9 cellular contexts compared by ENCODE assay signal in the genomic region with DNA sequence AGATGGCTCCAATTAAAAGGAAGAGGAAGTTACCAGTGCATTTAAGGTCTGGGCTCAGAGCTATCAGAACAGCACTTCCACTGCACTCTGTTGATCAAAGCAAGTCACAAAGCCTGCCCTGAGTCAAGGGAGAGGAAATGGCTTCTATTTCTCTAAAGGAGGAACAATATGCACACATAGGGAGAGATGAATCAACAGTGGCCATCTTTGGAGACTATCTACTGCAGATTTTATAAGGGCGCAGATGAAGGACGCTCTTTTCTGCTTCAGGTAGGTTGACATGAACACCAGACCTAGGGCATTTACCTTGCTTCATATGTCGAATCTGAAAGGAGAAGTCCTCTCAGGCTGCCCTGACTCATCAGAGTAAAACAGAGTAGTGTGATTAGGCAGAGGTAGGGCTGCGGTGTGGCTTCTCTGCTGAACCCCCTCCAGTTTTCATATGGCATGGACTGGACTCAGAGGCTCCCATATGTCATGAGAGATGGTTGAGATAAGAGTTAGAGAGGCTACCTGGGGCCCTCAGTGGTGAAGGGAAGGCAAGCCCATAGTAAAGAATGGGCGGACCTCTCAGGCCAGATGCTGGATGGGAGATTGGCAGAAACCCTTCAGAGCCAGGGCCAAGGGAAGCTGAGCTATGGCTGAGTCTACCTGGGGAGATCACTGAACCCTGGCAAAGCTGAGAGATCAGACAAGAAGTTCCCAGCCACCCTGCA.
DNase-seq lines count a peak whose midpoint lies in the region; ATAC-seq, FAIRE-seq and TF ChIP-seq lines count a peak whose summit lies in the region.
"Had no signal": no experiment of that assay in that cellular context is flagged by ENCODE, and none has a peak within 500 bp of the region (broad histone marks: within the 10 kb centered on the region; RNA-seq: fewer than 3 reads in every experiment).

No MANE protein-coding gene starts in this region.

- H3K27me3 ChIP-seq in small intestine (ENCODE audit: control insufficient read depth in 2 of 2, insufficient read depth in 2 of 2, low read length in 2 of 2), result no peaks in the 10 kb centered on the region
- no peaks in the 10 kb centered on the region for H3K27me3 ChIP-seq in breast epithelium

- H3K27ac Mint-ChIP-seq in activated CD8-positive, alpha-beta memory T cell treated with anti-CD3 and anti-CD28 coated beads, Interleukin-2, amount 10 ng/mL, durations not matched to agents 7 days and 5 days, result peak overlapping the region; percentile 84

- 81 to 89% (median 82%) methylated on average over 5 of the region's 5 CpGs for WGBS in small intestine, 3 donors

- peaks cover 9% of the 10 kb centered on the region for H3K36me3 Mint-ChIP-seq in activated CD8-positive, alpha-beta memory T cell treated with anti-CD3 and anti-CD28 coated beads, Interleukin-2, amount 10 ng/mL, durations not matched to agents 7 days and 5 days

- H3K27ac ChIP-seq in small intestine (ENCODE audit: low read depth in 1 of 2, low read length in 1 of 2) (peak overlapping the region; percentile 33 to 72), breast epithelium (peak overlapping the region in 1 of 2 donors; percentile 31)

- TF ChIP-seq POLR2A in breast epithelium (IDR thresholded peaks at IDR 0.05), result no peak

- intact Hi-C loops in breast epithelium (cut with DNase I; ENCODE audit: low total_unique reads), result no loop called here

- no peaks in the 10 kb centered on the region for H3K9me3 Mint-ChIP-seq in activated CD8-positive, alpha-beta memory T cell treated with anti-CD3 and anti-CD28 coated beads, Interleukin-2, amount 10 ng/mL, durations not matched to agents 7 days and 5 days (ENCODE audit: low read depth)

- no peaks in the 10 kb centered on the region for H3K36me3 ChIP-seq in small intestine (ENCODE audit: control insufficient read depth in 2 of 2, insufficient read depth in 2 of 2, low read length in 2 of 2)
- H3K36me3 ChIP-seq in breast epithelium, result no peaks in the 10 kb centered on the region

- no peak for TF ChIP-seq CTCF in breast epithelium (IDR thresholded peaks at IDR 0.05)

- H3K4me1 ChIP-seq in small intestine (ENCODE audit: control insufficient read depth in 2 of 2, insufficient read depth in 1 of 2, low read depth in 1 of 2, low read length in 1 of 2) (peaks cover 8 to 10% of the 10 kb centered on the region in 2 donors), breast epithelium (peaks cover 3 to 11% of the 10 kb centered on the region in 2 donors)

- H3K4me3 Mint-ChIP-seq in activated CD8-positive, alpha-beta memory T cell treated with anti-CD3 and anti-CD28 coated beads, Interleukin-2, amount 10 ng/mL, durations not matched to agents 7 days and 5 days, result peak overlapping the region; percentile 46

- H3K9me3 ChIP-seq in small intestine (ENCODE audit: control insufficient read depth, low read depth) (no peaks in the 10 kb centered on the region), breast epithelium (no peaks in the 10 kb centered on the region)

- H3K4me1 Mint-ChIP-seq in activated CD8-positive, alpha-beta memory T cell treated with anti-CD3 and anti-CD28 coated beads, Interleukin-2, amount 10 ng/mL, durations not matched to agents 7 days and 5 days, result peaks cover 78% of the 10 kb centered on the region

- no peak overlapping the region for H3K4me3 ChIP-seq in small intestine (ENCODE audit: low read depth in 1 of 2, low read length in 2 of 2)
- no peak overlapping the region for H3K4me3 ChIP-seq in breast epithelium
- H3K4me3 ChIP-seq: lung had no signal

- peak; percentile 5 to 13 for DNase-seq in AML-193 (lab: John Stamatoyannopoulos, UW)
- peak; percentile 62 for DNase-seq in activated CD8-positive, alpha-beta memory T cell treated with anti-CD3 and anti-CD28 coated beads, Interleukin-2, amount 10 ng/mL, durations not matched to agents 7 days and 5 days
- DNase-seq in small intestine, result peak; percentile 31
- DNase-seq in frontal cortex (ENCODE audit: low spot score in 2 of 2), result no peak
- no peak for DNase-seq in breast epithelium (ENCODE audit: low spot score in 2 of 2)
- no peak for DNase-seq in OCI-M2 (lab: John Stamatoyannopoulos, UW; ENCODE audit: unreplicated experiment)

- ATAC-seq in GM19452 (IDR thresholded peaks at IDR 0.05; ENCODE audit: unreplicated experiment), result peak; percentile 76
- peak; percentile 70 for ATAC-seq in HG03460 (IDR thresholded peaks at IDR 0.05; ENCODE audit: unreplicated experiment)
- ATAC-seq in activated CD8-positive, alpha-beta memory T cell treated with anti-CD3 and anti-CD28 coated beads, Interleukin-2, amount 10 ng/mL, durations not matched to agents 7 days and 5 days, result peak; percentile 57

- CTCF ChIA-PET in activated CD8-positive, alpha-beta memory T cell treated with anti-CD3 and anti-CD28 coated beads, Interleukin-2, amount 10 ng/mL, durations not matched to agents 7 days and 5 days (lab: Charles Lee), result interaction anchor here (0.7 to 1.4 kb wide), 8 partner anchors 15 to 127 kb away, joined by 3 to 7 read pairs (median 3); partner anchors contain the start of gene NEMF

- no peaks in the 10 kb centered on the region for H3K27me3 Mint-ChIP-seq in activated CD8-positive, alpha-beta memory T cell treated with anti-CD3 and anti-CD28 coated beads, Interleukin-2, amount 10 ng/mL, durations not matched to agents 7 days and 5 days

- FAIRE-seq in small intestine (lab: Jason Lieb, UNC) (no peak), frontal cortex (lab: Jason Lieb, UNC) (no peak)

Comparison
In these comparisons a context has a peak if more than half of its experiments do, and no peak if none do; other contexts are left out.
1. DNase-seq: peak in AML-193 (2 of 2), activated CD8-positive, alpha-beta memory T cell treated with anti-CD3 and anti-CD28 coated beads, Interleukin-2, amount 10 ng/mL, durations not matched to agents 7 days and 5 days (single experiment) and small intestine (single experiment); none in frontal cortex (0 of 2), breast epithelium (0 of 2) and OCI-M2 (single experiment).
2. Peak in every context shown above with its lines, with median percentiles within 50 percentile points of each other: ATAC-seq.